In genomic region chr1:205770618-205771017, GRCh38 we compare ENCODE assay signal across 25 cellular contexts. TPM values are rescaled to one million over a fixed set of nuclear protein-coding genes. Genes with fewer than 3 reads are reported as not detected.
DNase-seq lines count a peak whose midpoint lies in the region; ATAC-seq and TF ChIP-seq lines count a peak whose summit lies in the region.
"Had no signal": no experiment of that assay in that cellular context is flagged by ENCODE, and none has a peak within 500 bp of the region (broad histone marks: within the 10 kb centered on the region; RNA-seq: fewer than 3 reads in every experiment).

No MANE protein-coding gene starts in this region.

- peaks cover 73% of the 10 kb centered on the region for H3K36me3 Mint-ChIP-seq in activated CD4-positive, alpha-beta memory T cell treated with anti-CD3 and anti-CD28 coated beads, Interleukin-2, amount 10 ng/mL, durations not matched to agents 7 days and 5 days (ENCODE audit: low read depth)
- H3K36me3 Mint-ChIP-seq in activated CD4-positive, alpha-beta memory T cell treated with anti-CD3 and anti-CD28 coated beads for 36 hours = peaks cover 25% of the 10 kb centered on the region
- peaks cover 82% of the 10 kb centered on the region for H3K36me3 Mint-ChIP-seq in stimulated activated effector memory CD8-positive, alpha-beta T cell treated with anti-CD3 and anti-CD28 coated beads, Interleukin-12 subunit alpha, Interleukin-12 subunit beta, amount 100 ng/mL, for 72 hours

- ATAC-seq in gastroesophageal sphincter = no peak
- ATAC-seq in stimulated activated effector memory CD8-positive, alpha-beta T cell treated with anti-CD3 and anti-CD28 coated beads, Interleukin-12 subunit alpha, Interleukin-12 subunit beta, amount 100 ng/mL, for 72 hours = no peak
- ATAC-seq: body of pancreas, esophagus mucosa, gastrocnemius medialis, lower lobe of right lung, right cardiac atrium had no signal

- no peak for DNase-seq in activated CD4-positive, alpha-beta memory T cell treated with anti-CD3 and anti-CD28 coated beads, Interleukin-2, amount 10 ng/mL, durations not matched to agents 7 days and 5 days
- no peak for DNase-seq in activated CD4-positive, alpha-beta memory T cell treated with anti-CD3 and anti-CD28 coated beads for 36 hours
- DNase-seq in SJSA1 (ENCODE audit: low read depth in 1 of 2, low spot score in 2 of 2) = no peak
- no peak for DNase-seq in stimulated activated effector memory CD8-positive, alpha-beta T cell treated with anti-CD3 and anti-CD28 coated beads, Interleukin-12 subunit alpha, Interleukin-12 subunit beta, amount 100 ng/mL, for 72 hours (ENCODE audit: low spot score in 2 of 2)
- DNase-seq in SW480 (ENCODE audit: low spot score) = no peak
- DNase-seq in suprapubic skin (ENCODE audit: low spot score in 2 of 2) = no peak
- no peak for DNase-seq in HuH-7.5 (ENCODE audit: low spot score)
- DNase-seq: activated CD8-positive, alpha-beta memory T cell treated with anti-CD3 and anti-CD28 coated beads for 24 hours; activated T-cell treated with anti-CD3 and anti-CD28 coated beads, Interleukin-2, amount 50 U/mL, for 24 hours; body of pancreas; DMS 273 treated with DMSO at 0.1 percent for 48 hours; effector CD4-positive, alpha-beta T cell; gastrocnemius medialis; islet precursor cell; lower lobe of right lung; NCI-H1092; NCI-H2029; NCI-H345; NCI-H774; ovary; right cardiac atrium; SW 1271 had no signal

- peaks cover 14% of the 10 kb centered on the region for H3K36me3 ChIP-seq in SJSA1
- peaks cover 0 to 8% of the 10 kb centered on the region in 2 donors for H3K36me3 ChIP-seq in gastroesophageal sphincter
- peaks cover 7% of the 10 kb centered on the region for H3K36me3 ChIP-seq in suprapubic skin
- H3K36me3 ChIP-seq: ovary had no signal

- TF ChIP-seq POLR2A in gastroesophageal sphincter (IDR thresholded peaks at IDR 0.05) (no peak), suprapubic skin (IDR thresholded peaks at IDR 0.05) (no peak)

- 81 to 93% methylated on average over 4 of the region's 4 CpGs for WGBS in gastroesophageal sphincter (ENCODE audit: low coverage in 1 of 2), 2 donors
- 83% methylated on average over 4 of the region's 4 CpGs for WGBS in suprapubic skin

- no peak for TF ChIP-seq EP300 in gastroesophageal sphincter (IDR thresholded peaks at IDR 0.05)
- TF ChIP-seq EP300 in suprapubic skin (IDR thresholded peaks at IDR 0.05) = no peak

- H3K27ac Mint-ChIP-seq in activated CD4-positive, alpha-beta memory T cell treated with anti-CD3 and anti-CD28 coated beads, Interleukin-2, amount 10 ng/mL, durations not matched to agents 7 days and 5 days = peak overlapping the region; percentile 56
- H3K27ac Mint-ChIP-seq in activated CD4-positive, alpha-beta memory T cell treated with anti-CD3 and anti-CD28 coated beads for 36 hours = no peak overlapping the region
- H3K27ac Mint-ChIP-seq in stimulated activated effector memory CD8-positive, alpha-beta T cell treated with anti-CD3 and anti-CD28 coated beads, Interleukin-12 subunit alpha, Interleukin-12 subunit beta, amount 100 ng/mL, for 72 hours = peak overlapping the region; percentile 74
- H3K27ac Mint-ChIP-seq: activated T-cell treated with anti-CD3 and anti-CD28 coated beads, Interleukin-2, amount 50 U/mL, for 24 hours had no signal

- no peaks in the 10 kb centered on the region for H3K9me3 ChIP-seq in SJSA1 (replicated peaks)
- H3K9me3 ChIP-seq in gastroesophageal sphincter = no peaks in the 10 kb centered on the region
- H3K9me3 ChIP-seq in suprapubic skin = no peaks in the 10 kb centered on the region
- H3K9me3 ChIP-seq: body of pancreas, gastrocnemius medialis, lower lobe of right lung, ovary had no signal

- intact Hi-C loops in activated CD4-positive, alpha-beta memory T cell treated with anti-CD3 and anti-CD28 coated beads for 36 hours (cut with micrococcal nuclease) = loop anchor here (10.0 kb wide), 2 partner anchors 456 to 646 kb away; partner anchors contain the start of gene RBBP5

- TF ChIP-seq CTCF in gastroesophageal sphincter (IDR thresholded peaks at IDR 0.05) (no peak), suprapubic skin (IDR thresholded peaks at IDR 0.05) (no peak)

- no peaks in the 10 kb centered on the region for H3K9me3 Mint-ChIP-seq in activated CD4-positive, alpha-beta memory T cell treated with anti-CD3 and anti-CD28 coated beads, Interleukin-2, amount 10 ng/mL, durations not matched to agents 7 days and 5 days
- H3K9me3 Mint-ChIP-seq in activated CD4-positive, alpha-beta memory T cell treated with anti-CD3 and anti-CD28 coated beads for 36 hours = no peaks in the 10 kb centered on the region
- H3K9me3 Mint-ChIP-seq in stimulated activated effector memory CD8-positive, alpha-beta T cell treated with anti-CD3 and anti-CD28 coated beads, Interleukin-12 subunit alpha, Interleukin-12 subunit beta, amount 100 ng/mL, for 72 hours = no peaks in the 10 kb centered on the region
- H3K9me3 Mint-ChIP-seq: activated T-cell treated with anti-CD3 and anti-CD28 coated beads, Interleukin-2, amount 50 U/mL, for 24 hours had no signal

- CTCF ChIA-PET in activated CD4-positive, alpha-beta memory T cell treated with anti-CD3 and anti-CD28 coated beads, Interleukin-2, amount 10 ng/mL, durations not matched to agents 7 days and 5 days (lab: Charles Lee) = interaction anchor here (0.7 to 0.9 kb wide), 2 partner anchors 19 to 207 kb away, joined by 3 read pairs; no protein-coding TSS in a partner anchor
- CTCF ChIA-PET in activated CD4-positive, alpha-beta memory T cell treated with anti-CD3 and anti-CD28 coated beads for 36 hours (lab: Charles Lee) = no interaction called here

- no peaks in the 10 kb centered on the region for H3K27me3 Mint-ChIP-seq in activated CD4-positive, alpha-beta memory T cell treated with anti-CD3 and anti-CD28 coated beads, Interleukin-2, amount 10 ng/mL, durations not matched to agents 7 days and 5 days
- H3K27me3 Mint-ChIP-seq in activated CD4-positive, alpha-beta memory T cell treated with anti-CD3 and anti-CD28 coated beads for 36 hours = no peaks in the 10 kb centered on the region
- H3K27me3 Mint-ChIP-seq: activated T-cell treated with anti-CD3 and anti-CD28 coated beads, Interleukin-2, amount 50 U/mL, for 24 hours had no signal

- H3K4me1 ChIP-seq in SJSA1 (replicated peaks) (peaks cover 47% of the 10 kb centered on the region), gastroesophageal sphincter (peaks cover 0 to 29% (median 5%) of the 10 kb centered on the region in 3 donors), suprapubic skin (peaks cover 12% of the 10 kb centered on the region)

- peak overlapping the region; percentile 47 for H3K27ac ChIP-seq in SJSA1
- peak overlapping the region in 3 of 4 donors; percentile 31 to 64 (median 52) for H3K27ac ChIP-seq in gastroesophageal sphincter
- no peak overlapping the region for H3K27ac ChIP-seq in suprapubic skin
- H3K27ac ChIP-seq: BLaER1 treated with 17β-estradiol and CSF1 and Interleukin-3, amounts not matched to agents 10 nM and 100 nM; body of pancreas; gastrocnemius medialis; ovary had no signal

- POLR2A ChIA-PET in activated CD4-positive, alpha-beta memory T cell treated with anti-CD3 and anti-CD28 coated beads, Interleukin-2, amount 10 ng/mL, durations not matched to agents 7 days and 5 days (lab: Charles Lee) = interaction anchor here (0.8 kb wide), 1 partner anchor 21 kb away, joined by 3 read pairs; the partner anchor contains the start of gene NUCKS1
- POLR2A ChIA-PET in activated CD4-positive, alpha-beta memory T cell treated with anti-CD3 and anti-CD28 coated beads for 36 hours (lab: Charles Lee) = no interaction called here

- H3K4me3 ChIP-seq in SJSA1 = no peak overlapping the region
- no peak overlapping the region for H3K4me3 ChIP-seq in gastroesophageal sphincter
- H3K4me3 ChIP-seq in suprapubic skin = no peak overlapping the region
- H3K4me3 ChIP-seq: BLaER1 treated with 17β-estradiol and CSF1 and Interleukin-3, amounts not matched to agents 10 nM and 100 nM; body of pancreas; gastrocnemius medialis; lower lobe of right lung; ovary had no signal

- peaks cover 61% of the 10 kb centered on the region for H3K4me1 Mint-ChIP-seq in activated CD4-positive, alpha-beta memory T cell treated with anti-CD3 and anti-CD28 coated beads, Interleukin-2, amount 10 ng/mL, durations not matched to agents 7 days and 5 days
- H3K4me1 Mint-ChIP-seq in activated CD4-positive, alpha-beta memory T cell treated with anti-CD3 and anti-CD28 coated beads for 36 hours (ENCODE audit: low read depth) = peaks cover 52% of the 10 kb centered on the region
- H3K4me1 Mint-ChIP-seq in stimulated activated effector memory CD8-positive, alpha-beta T cell treated with anti-CD3 and anti-CD28 coated beads, Interleukin-12 subunit alpha, Interleukin-12 subunit beta, amount 100 ng/mL, for 72 hours = peaks cover 49% of the 10 kb centered on the region

- H3K27me3 ChIP-seq in SJSA1 (replicated peaks) = no peaks in the 10 kb centered on the region
- H3K27me3 ChIP-seq in gastroesophageal sphincter = no peaks in the 10 kb centered on the region
- H3K27me3 ChIP-seq in suprapubic skin = no peaks in the 10 kb centered on the region
- H3K27me3 ChIP-seq: body of pancreas, gastrocnemius medialis, ovary had no signal

- H3K4me3 Mint-ChIP-seq in activated CD4-positive, alpha-beta memory T cell treated with anti-CD3 and anti-CD28 coated beads, Interleukin-2, amount 10 ng/mL, durations not matched to agents 7 days and 5 days = no peak overlapping the region
- H3K4me3 Mint-ChIP-seq in activated CD4-positive, alpha-beta memory T cell treated with anti-CD3 and anti-CD28 coated beads for 36 hours = no peak overlapping the region
- H3K4me3 Mint-ChIP-seq in stimulated activated effector memory CD8-positive, alpha-beta T cell treated with anti-CD3 and anti-CD28 coated beads, Interleukin-12 subunit alpha, Interleukin-12 subunit beta, amount 100 ng/mL, for 72 hours = no peak overlapping the region
- H3K4me3 Mint-ChIP-seq: activated T-cell treated with anti-CD3 and anti-CD28 coated beads, Interleukin-2, amount 50 U/mL, for 24 hours had no signal

RNA-seq across cellular contexts. Expression of gene RAB29, which starts 4.7 kb away (rescaled TPM):
- total RNA-seq in activated CD4-positive, alpha-beta memory T cell treated with anti-CD3 and anti-CD28 coated beads, Interleukin-2, amount 10 ng/mL, durations not matched to agents 7 days and 5 days = 10 to 100 TPM; 67.6 to 72.3 TPM
- total RNA-seq in activated CD4-positive, alpha-beta memory T cell treated with anti-CD3 and anti-CD28 coated beads for 36 hours = 10 to 100 TPM; 31.5 to 31.6 TPM
- total RNA-seq in SJSA1 (2014; rRNA removed; shearing (Covaris generic)) = 18.1 and 25.6 TPM in 2 replicates
- total RNA-seq in gastroesophageal sphincter (10 to 100 TPM; 17.0 to 74.8 (median 43.4) TPM), suprapubic skin (10 to 100 TPM in 2 of 4 donors, 1 to 10 TPM in 2; 9.7 to 15.4 (median 12.1) TPM)

RNA-seq across cellular contexts. Expression of gene NUCKS1, which starts 20.6 kb away (rescaled TPM):
- 100 to 1,000 TPM; 163 to 185 TPM for total RNA-seq in activated CD4-positive, alpha-beta memory T cell treated with anti-CD3 and anti-CD28 coated beads, Interleukin-2, amount 10 ng/mL, durations not matched to agents 7 days and 5 days
- 100 to 1,000 TPM; 149 to 202 TPM for total RNA-seq in activated CD4-positive, alpha-beta memory T cell treated with anti-CD3 and anti-CD28 coated beads for 36 hours
- 253 and 290 TPM in 2 replicates for total RNA-seq in SJSA1 (2014; rRNA removed; shearing (Covaris generic))
- total RNA-seq in gastroesophageal sphincter (100 to 1,000 TPM; 130 to 180 (median 138) TPM), suprapubic skin (10 to 100 TPM; 48.7 to 73.0 (median 60.3) TPM)

RNA-seq across cellular contexts. Expression of gene SLC41A1, which starts 42.4 kb away (rescaled TPM):
- total RNA-seq in activated CD4-positive, alpha-beta memory T cell treated with anti-CD3 and anti-CD28 coated beads, Interleukin-2, amount 10 ng/mL, durations not matched to agents 7 days and 5 days = 10 to 100 TPM; 15.1 to 17.8 TPM
- 10 to 100 TPM; 34.9 to 35.0 TPM for total RNA-seq in activated CD4-positive, alpha-beta memory T cell treated with anti-CD3 and anti-CD28 coated beads for 36 hours
- 17.2 and 21.0 TPM in 2 replicates for total RNA-seq in SJSA1 (2014; rRNA removed; shearing (Covaris generic))
- total RNA-seq in gastroesophageal sphincter = 10 to 100 TPM; 20.9 to 38.7 (median 29.1) TPM
- 10 to 100 TPM; 14.6 to 20.8 (median 16.7) TPM for total RNA-seq in suprapubic skin
